Comparison of ENCODE assay signal across 10 cellular contexts in the genomic region with DNA sequence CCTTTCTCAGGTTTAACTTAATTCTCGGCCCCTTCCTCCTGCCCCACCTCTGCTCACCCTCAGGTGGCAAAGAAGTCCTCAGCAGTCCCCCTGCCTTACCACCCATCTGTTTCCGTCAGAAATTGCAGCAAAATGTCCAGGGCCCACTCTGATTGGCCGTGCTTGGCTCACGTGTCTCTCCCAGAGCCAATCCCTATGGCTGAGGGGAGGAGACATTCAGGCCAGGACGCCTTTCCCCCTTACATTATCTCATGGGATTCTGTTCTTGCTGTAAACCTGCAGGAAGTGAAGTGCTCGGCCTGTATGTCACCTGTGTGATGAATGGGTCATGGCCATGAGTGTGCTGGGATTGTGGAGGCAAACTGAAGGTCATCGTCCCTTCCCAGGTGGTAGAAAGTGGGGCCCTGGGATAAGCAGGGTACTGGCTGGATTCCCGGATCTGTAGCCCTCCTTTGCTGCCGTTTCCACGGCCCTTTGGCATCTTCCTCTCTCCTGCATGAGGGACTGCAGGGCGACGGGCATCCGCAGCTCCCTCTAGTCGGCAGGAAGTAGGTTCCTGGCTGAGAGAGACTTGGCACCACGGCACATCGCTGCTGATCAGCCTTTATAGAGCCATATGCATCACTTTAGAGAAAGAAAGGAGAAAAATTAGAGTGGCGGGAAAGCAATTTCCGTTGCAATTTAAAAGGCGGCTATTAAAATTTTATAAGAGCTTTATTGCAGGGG.
DNase-seq lines count a peak whose midpoint lies in the region; ATAC-seq lines count a peak whose summit lies in the region.
"Had no signal": no experiment of that assay in that cellular context is flagged by ENCODE, and none has a peak within 500 bp of the region (broad histone marks: within the 10 kb centered on the region; RNA-seq: fewer than 3 reads in every experiment).

No MANE protein-coding gene starts in this region.

- peak overlapping the region; percentile 13 for H3K18ac ChIP-seq in trophoblast cell (ENCODE audit: low read length)

- H2BK12ac ChIP-seq in trophoblast cell (ENCODE audit: low read length) = no peak overlapping the region

- H3K27ac ChIP-seq in epithelial cell of prostate (peak overlapping the region; percentile 46), trophoblast cell (ENCODE audit: low read depth, low read length) (peak overlapping the region; percentile 21)

- H3K4me2 ChIP-seq in trophoblast cell (ENCODE audit: low read length) = no peak overlapping the region

- H3K4me1 ChIP-seq in trophoblast cell (ENCODE audit: control insufficient read depth in 1 of 2, insufficient read depth in 2 of 2, low read length in 2 of 2) = peaks cover 13 to 19% of the 10 kb centered on the region in 2 experiments

- in situ Hi-C loops in G401 (cut with HindIII; ENCODE audit: low sequenced_read_pairs) = no loop called here

- H4K12ac ChIP-seq in trophoblast cell (ENCODE audit: low read depth, low read length) = no peak overlapping the region

- no peak overlapping the region for H2AFZ ChIP-seq in trophoblast cell (ENCODE audit: insufficient read depth, low read length, poor library complexity)

- H3K79me2 ChIP-seq in trophoblast cell (ENCODE audit: control insufficient read depth, insufficient read depth, low read length, poor library complexity) = peaks cover 1% of the 10 kb centered on the region

- H3K23ac ChIP-seq in trophoblast cell (ENCODE audit: low read length) = no peak overlapping the region

- H2AK5ac ChIP-seq in trophoblast cell (ENCODE audit: low read length) = no peak overlapping the region

- no CpG with 5 or more reads among the region's 19 CpGs for WGBS in trophoblast cell (ENCODE audit: extremely low coverage, insufficient coverage, insufficient read length)

- DNase-seq in G401 (ENCODE audit: low spot score) (peak; percentile 88), NCI-H69 (lab: John Stamatoyannopoulos, UW) (peak; percentile 10), epithelial cell of prostate (ENCODE audit: low read depth, low spot score) (no peak), trophoblast cell (no peak), NCI-H2107 treated with DMSO at 0.1 percent for 48 hours (lab: John Stamatoyannopoulos, UW; ENCODE audit: unreplicated experiment) (no peak), NCI-H345 (lab: John Stamatoyannopoulos, UW) (no peak)
- no peak for DNase-seq in activated naive CD4-positive, alpha-beta T cell treated with Interleukin-2 at 50 U/mL for 16 hours
- DNase-seq: MG63; NK-92 treated with Interleukin-12 subunit alpha and Interleukin-12 subunit beta, amount 100 ng/mL, for 24 hours had no signal

- no peak overlapping the region for H2BK5ac ChIP-seq in trophoblast cell (ENCODE audit: low read depth, low read length, poor library complexity)

- H3K14ac ChIP-seq in trophoblast cell (ENCODE audit: low read length) = no peak overlapping the region

- H2BK120ac ChIP-seq in trophoblast cell (ENCODE audit: insufficient read depth, low read length, poor library complexity) = no peak overlapping the region

- H4K91ac ChIP-seq in trophoblast cell (ENCODE audit: low read depth, low read length) = no peak overlapping the region

- peaks cover 6% of the 10 kb centered on the region for H3K79me1 ChIP-seq in trophoblast cell (ENCODE audit: low read length)

- no peak for ATAC-seq in HG02884 (IDR thresholded peaks at IDR 0.05; ENCODE audit: unreplicated experiment)

- H3K4me3 ChIP-seq in trophoblast cell (ENCODE audit: low read depth, low read length) = no peak overlapping the region
- H3K4me3 ChIP-seq: MG63 had no signal

- H3K27me3 ChIP-seq in trophoblast cell (ENCODE audit: insufficient read depth, low read length) = no peaks in the 10 kb centered on the region
- H3K27me3 ChIP-seq: MG63 had no signal

- peaks cover 2% of the 10 kb centered on the region for H3K9me3 ChIP-seq in trophoblast cell (ENCODE audit: insufficient read depth, low read depth, low read length)
- H3K9me3 ChIP-seq: MG63 had no signal

- H3K36me3 ChIP-seq in trophoblast cell (ENCODE audit: control insufficient read depth in 1 of 2, insufficient read depth in 2 of 2, low read length in 2 of 2) = no peaks in the 10 kb centered on the region

- no peak overlapping the region for H3K9ac ChIP-seq in trophoblast cell (ENCODE audit: low read length)

- H3K4ac ChIP-seq in trophoblast cell (ENCODE audit: low read depth, low read length) = no peak overlapping the region

- H4K8ac ChIP-seq in trophoblast cell (ENCODE audit: low read depth, low read length) = peak overlapping the region; percentile 8

Comparison
In these comparisons a context has a peak if more than half of its experiments do, and no peak if none do; other contexts are left out.
1. DNase-seq: peak in G401 (single experiment) and NCI-H69 (single experiment); none in epithelial cell of prostate (single experiment), trophoblast cell (0 of 2), NCI-H2107 treated with DMSO at 0.1 percent for 48 hours (single experiment), NCI-H345 (single experiment) and activated naive CD4-positive, alpha-beta T cell treated with Interleukin-2 at 50 U/mL for 16 hours (single experiment).